17 cellular contexts compared by ENCODE assay signal in genomic region chr7:137462847-137463246, GRCh38.
DNase-seq lines count a peak whose midpoint lies in the region; ATAC-seq, FAIRE-seq and TF ChIP-seq lines count a peak whose summit lies in the region.
"Had no signal": no experiment of that assay in that cellular context is flagged by ENCODE, and none has a peak within 500 bp of the region (broad histone marks: within the 10 kb centered on the region; RNA-seq: fewer than 3 reads in every experiment).

No MANE protein-coding gene starts in this region.

- H3K4me1 ChIP-seq in GM12878 (ENCODE audit: control insufficient read depth, insufficient read depth, low read length) (no peaks in the 10 kb centered on the region), osteoblast (ENCODE audit: insufficient read depth, low read length) (peaks cover 9% of the 10 kb centered on the region)

- H3K36me3 ChIP-seq in GM12878 (ENCODE audit: control insufficient read depth in 2 of 2, insufficient read depth in 2 of 2, low read length in 1 of 2) (no peaks in the 10 kb centered on the region), osteoblast (ENCODE audit: insufficient read depth, low read length) (peaks cover 10% of the 10 kb centered on the region)
- H3K36me3 ChIP-seq: SJSA1 had no signal

- intact Hi-C loops in GM12878 (cut with micrococcal nuclease; ENCODE audit: unreplicated experiment): loop anchor here (10.0 kb wide), 1 partner anchor 132 kb away; no protein-coding TSS in a partner anchor

- H4K20me1 ChIP-seq in GM12878 (ENCODE audit: control insufficient read depth, insufficient read depth) (no peaks in the 10 kb centered on the region), osteoblast (ENCODE audit: insufficient read depth, low read length) (no peaks in the 10 kb centered on the region)
- H4K20me1 ChIP-seq: BLaER1 treated with 17β-estradiol and CSF1 and Interleukin-3, amounts not matched to agents 10 nM and 100 nM had no signal

- BruUV-seq in GM12878 (replicated peaks; lab: Mats Ljungman, UMichigan): no TSS peak

- POLR2A ChIA-PET in GM12878 (lab: Charles Lee): no interaction called here

- no peak overlapping the region for H3K4me3 ChIP-seq in GM12878
- no peak overlapping the region for H3K4me3 ChIP-seq in osteoblast (ENCODE audit: insufficient read depth, low read length)
- H3K4me3 ChIP-seq: BLaER1 treated with 17β-estradiol and CSF1 and Interleukin-3, amounts not matched to agents 10 nM and 100 nM; SJSA1 had no signal

- H2AFZ ChIP-seq in GM12878 (ENCODE audit: control insufficient read depth, low read depth, low read length): no peak overlapping the region
- H2AFZ ChIP-seq in osteoblast (ENCODE audit: low read length): no peak overlapping the region

- SMC1A ChIA-PET in GM12878 (lab: Charles Lee; ENCODE audit: uncharacterized antibody, unreplicated experiment): interaction anchor here (1.1 kb wide), 1 partner anchor 14 kb away, joined by 3 read pairs; no protein-coding TSS in a partner anchor

- TF ChIP-seq POLR2A in GM12878 (IDR thresholded peaks at IDR 0.05; ENCODE audit: low read depth, low read length): no peak

- TF ChIP-seq CTCF in GM12878 (IDR thresholded peaks at IDR 0.05 in 2 of 3, conservative IDR thresholded peaks at IDR 0.05 in 1 of 3; ENCODE audit: control insufficient read depth in 2 of 3, extremely low read depth in 1 of 3, insufficient read depth in 1 of 3, low read depth in 3 of 3, low read length in 3 of 3) (no peak), osteoblast (IDR thresholded peaks at IDR 0.05; ENCODE audit: extremely low read depth, low read depth, low read length) (no peak)

- no peaks in the 10 kb centered on the region for H3K79me2 ChIP-seq in GM12878 (ENCODE audit: control insufficient read depth, insufficient read depth, low read length)
- H3K79me2 ChIP-seq in osteoblast (ENCODE audit: insufficient read depth, low read length): no peaks in the 10 kb centered on the region

- H3K27me3 ChIP-seq in GM12878 (replicated peaks in 1 of 2; ENCODE audit: control insufficient read depth in 2 of 2, insufficient read depth in 2 of 2, low read length in 1 of 2) (no peaks in the 10 kb centered on the region; a peak in 1 of 4 replicates), osteoblast (ENCODE audit: insufficient read depth, low read length) (no peaks in the 10 kb centered on the region)
- H3K27me3 ChIP-seq: BLaER1 treated with 17β-estradiol and CSF1 and Interleukin-3, amounts not matched to agents 10 nM and 100 nM; SJSA1 had no signal

- RAD21 ChIA-PET in GM12878 (lab: Charles Lee; ENCODE audit: unreplicated experiment): no interaction called here

- in situ Hi-C loops in GM12878 (cut with MboI): no loop called here

- no peak overlapping the region for H3K9ac ChIP-seq in GM12878 (ENCODE audit: control insufficient read depth, insufficient read depth, low read length)
- H3K9ac ChIP-seq: BLaER1 treated with 17β-estradiol and CSF1 and Interleukin-3, amounts not matched to agents 10 nM and 100 nM had no signal

- ATAC-seq in GM18520 (IDR thresholded peaks at IDR 0.05; ENCODE audit: unreplicated experiment) (peak; percentile 80), HG03342 (IDR thresholded peaks at IDR 0.05; ENCODE audit: unreplicated experiment) (peak; percentile 59), GM12878 (peak; percentile 82), HG02852 (IDR thresholded peaks at IDR 0.05; ENCODE audit: unreplicated experiment) (no peak), GM21390 (IDR thresholded peaks at IDR 0.05; ENCODE audit: unreplicated experiment) (no peak)

- H3K9me3 ChIP-seq in GM12878 (replicated peaks; ENCODE audit: control insufficient read depth, insufficient read depth, low read length) (no peaks in the 10 kb centered on the region), osteoblast (ENCODE audit: low read depth, low read length) (no peaks in the 10 kb centered on the region)
- H3K9me3 ChIP-seq: SJSA1 had no signal

- H3K4me2 ChIP-seq in GM12878 (ENCODE audit: control insufficient read depth, insufficient read depth) (no peak overlapping the region), osteoblast (ENCODE audit: insufficient read depth, low read length) (peak overlapping the region; percentile 35)

- CTCF ChIA-PET in GM12878 (lab: Yijun Ruan, JAX): interaction anchor here (0.8 to 1.3 kb wide), 3 partner anchors 8 to 14 kb away, joined by 3 to 4 read pairs (median 3); no protein-coding TSS in a partner anchor

- TF ChIP-seq RAD21 in GM12878 (IDR thresholded peaks at IDR 0.05; ENCODE audit: insufficient read depth, low read depth, low read length): no peak

- TF ChIP-seq EP300 in GM12878 (IDR thresholded peaks at IDR 0.05; ENCODE audit: borderline replicate concordance in 1 of 2, control insufficient read depth in 1 of 2, low read depth in 2 of 2, low read length in 2 of 2): 0 out of 4 replicates have a peak, but pooled peaks of 1 of the 2 experiments have one; percentile 35

- no peak for FAIRE-seq in GM12878 (lab: Jason Lieb, UNC)
- FAIRE-seq: H54 had no signal

- H3K27ac ChIP-seq in GM12878 (ENCODE audit: control insufficient read depth, insufficient read depth): no peak overlapping the region
- H3K27ac ChIP-seq in osteoblast (ENCODE audit: low read depth, low read length): peak overlapping the region; percentile 58
- H3K27ac ChIP-seq: BLaER1 treated with 17β-estradiol and CSF1 and Interleukin-3, amounts not matched to agents 10 nM and 100 nM; SJSA1 had no signal

- 27% methylated on average over 5 of the region's 5 CpGs for WGBS in GM12878 (ENCODE audit: insufficient coverage, insufficient replicate concordance, low lambda C conversion rate, missing lambda C conversion rate)

- DNase-seq in GM12878 (ENCODE audit: low read depth, low spot score) (no peak), osteoblast (ENCODE audit: insufficient read length, low spot score, missing footprints) (peak; percentile 23), SW480 (ENCODE audit: low spot score) (no peak), RKO (ENCODE audit: low spot score) (no peak)
- DNase-seq: DMS 273 treated with DMSO at 0.1 percent for 48 hours, NCI-H1048, NCI-H146, NCI-H226, NCI-H526, OCI-M1 had no signal

TF ChIP-seq in GM12878, 131 proteins besides CTCF, POLR2A, EP300 and RAD21:
- TF ChIP-seq IKZF2 (IDR thresholded peaks at IDR 0.05) (0 out of 4 replicates have a peak, but pooled peaks have one; percentile 12), RELB (IDR thresholded peaks at IDR 0.05; ENCODE audit: low read depth) (no peak), SREBF2 (IDR thresholded peaks at IDR 0.05; ENCODE audit: low read length) (no peak), USF2 (IDR thresholded peaks at IDR 0.05; ENCODE audit: borderline replicate concordance, low read depth, low read length) (no peak; the same call in 1 of the 2 replicates)

Comparison
In these comparisons a context has a peak if more than half of its experiments do, and no peak if none do; other contexts are left out.
1. ATAC-seq: peak in GM18520 (single experiment), HG03342 (single experiment) and GM12878 (single experiment); none in HG02852 (single experiment) and GM21390 (single experiment).